Comparison of ENCODE assay signal across 15 cellular contexts in the genomic region with DNA sequence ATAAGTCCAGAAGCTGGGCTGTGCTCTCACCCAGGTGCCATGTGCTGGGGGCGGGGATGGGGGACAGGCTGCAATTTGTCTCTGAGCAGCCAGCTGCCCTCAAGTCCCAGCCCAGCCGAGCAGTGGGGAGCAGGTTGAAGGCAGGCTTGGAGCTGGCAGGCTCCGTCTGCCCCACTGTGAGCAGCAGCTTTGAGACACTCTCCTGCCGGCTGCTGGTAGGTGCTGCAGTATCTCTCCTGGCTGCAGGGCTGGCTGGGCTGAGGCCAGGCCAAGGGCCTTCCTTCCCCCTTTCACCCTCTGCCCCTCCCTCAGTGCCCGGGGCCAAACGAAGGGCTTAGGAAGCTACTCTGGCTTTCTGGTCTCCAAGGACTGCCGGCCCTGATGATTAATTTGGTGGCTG. TPM values are rescaled to one million over a fixed set of nuclear protein-coding genes. Genes with fewer than 3 reads are reported as not detected.
DNase-seq lines count a peak whose midpoint lies in the region; ATAC-seq, FAIRE-seq and TF ChIP-seq lines count a peak whose summit lies in the region.
"Not testable (repeated sequence)": the region's sequence is repeated elsewhere in the genome, so short reads cannot be mapped to it uniquely, and the experiment has no call there.
"Had no signal": no experiment of that assay in that cellular context is flagged by ENCODE, and none has a peak within 500 bp of the region (broad histone marks: within the 10 kb centered on the region; RNA-seq: fewer than 3 reads in every experiment).

No MANE protein-coding gene starts in this region.

- not testable (repeated sequence) for H3K27me3 Mint-ChIP-seq in WTC11 (ENCODE audit: low read depth); natural killer cell (ENCODE audit: low read depth in 2 of 2); stimulated activated naive B cell treated with anti-CD40 and anti-IgM and Interleukin-4, amounts not matched to agents 10 μg/mL and 1 μg/mL and 100 μg/mL, for 72 hours

- CTCF ChIA-PET in A549 (lab: Yijun Ruan, JAX); PC-3 (lab: Charles Lee); WTC11 (lab: Charles Lee); K562 (lab: Yijun Ruan, JAX; ENCODE audit: low intra/inter-chr PET ratio): not testable (repeated sequence)

- H3K9me3 ChIP-seq in A549; PC-3 (ENCODE audit: low read length); K562 (replicated peaks; ENCODE audit: control insufficient read depth, insufficient read depth, low read depth, low read length); heart right ventricle: not testable (repeated sequence)

- H3K9me2 ChIP-seq in PC-3 (replicated peaks; ENCODE audit: low read length), result not testable (repeated sequence)

- H4K20me1 ChIP-seq in PC-3 (ENCODE audit: low read length); K562 (replicated peaks; ENCODE audit: control insufficient read depth, insufficient read depth, low read length): not testable (repeated sequence)

- not testable (repeated sequence) for H3K4me2 ChIP-seq in A549; PC-3 (ENCODE audit: low read length); K562 (ENCODE audit: insufficient read depth, low read length)

- intact Hi-C loops in PC-3 (cut with micrococcal nuclease); K562 (cut with micrococcal nuclease); Right ventricle myocardium inferior (cut with DNase I); heart right ventricle (cut with DNase I); natural killer cell (cut with micrococcal nuclease): not testable (repeated sequence)

- TF ChIP-seq RAD21 in A549 (conservative IDR thresholded peaks at IDR 0.05 in 1 of 2, IDR thresholded peaks at IDR 0.05 in 1 of 2); K562 (CRISPR knock-in tag; conservative IDR thresholded peaks at IDR 0.05 in 1 of 2, IDR thresholded peaks at IDR 0.05 in 1 of 2): not testable (repeated sequence)

- not testable (repeated sequence) for H3K4me1 Mint-ChIP-seq in WTC11; natural killer cell; stimulated activated naive B cell treated with anti-CD40 and anti-IgM and Interleukin-4, amounts not matched to agents 10 μg/mL and 1 μg/mL and 100 μg/mL, for 72 hours

- not testable (repeated sequence) for TF ChIP-seq EP300 in A549 (IDR thresholded peaks at IDR 0.05); K562 (IDR thresholded peaks at IDR 0.05; ENCODE audit: low read length)

- not testable (repeated sequence) for H3K4me3 ChIP-seq in A549; PC-3 (ENCODE audit: low read length); K562; heart right ventricle

- not testable (repeated sequence) for H3K36me3 Mint-ChIP-seq in WTC11; natural killer cell; stimulated activated naive B cell treated with anti-CD40 and anti-IgM and Interleukin-4, amounts not matched to agents 10 μg/mL and 1 μg/mL and 100 μg/mL, for 72 hours

- BruUV-seq in PC-3 (replicated peaks; lab: Mats Ljungman, UMichigan); K562 (replicated peaks; lab: Mats Ljungman, UMichigan): not testable (repeated sequence)

- TF ChIP-seq CTCF in A549 (IDR thresholded peaks at IDR 0.05); PC-3 (conservative IDR thresholded peaks at IDR 0.05; ENCODE audit: low read depth, low read length); WTC11 (IDR thresholded peaks at IDR 0.05); K562 (IDR thresholded peaks at IDR 0.05 in 2 of 3, conservative IDR thresholded peaks at IDR 0.05 in 1 of 3; ENCODE audit: insufficient read depth in 2 of 3, low read depth in 1 of 3, low read length in 3 of 3); heart right ventricle (IDR thresholded peaks at IDR 0.05); natural killer cell (IDR thresholded peaks at IDR 0.05): not testable (repeated sequence)

- POLR2A ChIA-PET in A549 (lab: Yijun Ruan, JAX); PC-3 (lab: Charles Lee; ENCODE audit: unreplicated experiment); WTC11 (lab: Charles Lee); K562 (lab: Yijun Ruan, JAX): not testable (repeated sequence)

- not testable (repeated sequence) for TF ChIP-seq POLR2A in A549 (IDR thresholded peaks at IDR 0.05; ENCODE audit: low read length); K562 (conservative IDR thresholded peaks at IDR 0.05)

- H3K36me3 ChIP-seq in PC-3 (ENCODE audit: low read depth, low read length); K562 (ENCODE audit: control insufficient read depth, insufficient read depth, low read length); heart right ventricle: not testable (repeated sequence)

- H3K79me2 ChIP-seq in PC-3 (ENCODE audit: low read length); K562 (ENCODE audit: control insufficient read depth, insufficient read depth, low read length): not testable (repeated sequence)

- H3K9me1 ChIP-seq in K562 (ENCODE audit: control insufficient read depth, insufficient read depth, low read length), result not testable (repeated sequence)

- not testable (repeated sequence) for H3F3A ChIP-seq in PC-3 (ENCODE audit: low read length, unreplicated experiment)

- DNase-seq in A549 (ENCODE audit: low read depth in 1 of 2, low spot score in 1 of 2); PC-3; WTC11 (ENCODE audit: low spot score); K562 (ENCODE audit: extremely low read depth in 1 of 4, low spot score in 3 of 4); Right ventricle myocardium inferior (ENCODE audit: missing footprints); heart right ventricle; natural killer cell; stimulated activated naive B cell treated with anti-CD40 and anti-IgM and Interleukin-4, amounts not matched to agents 10 μg/mL and 1 μg/mL and 100 μg/mL, for 72 hours: not testable (repeated sequence)

- no CpG with 5 or more reads among the region's 7 CpGs for WGBS in A549 (ENCODE audit: missing lambda C conversion rate)
- WGBS in K562 (ENCODE audit: insufficient coverage, low coverage, missing lambda C conversion rate), result no CpG with 5 or more reads among the region's 7 CpGs
- WGBS in heart right ventricle, 2 donors, result no CpG with 5 or more reads among the region's 7 CpGs

- H3K27me3 ChIP-seq in PC-3 (ENCODE audit: low read length); K562 (ENCODE audit: control insufficient read depth in 2 of 2, insufficient read depth in 2 of 2, low read length in 2 of 2); heart right ventricle: not testable (repeated sequence)

- H3K9me3 Mint-ChIP-seq in WTC11; natural killer cell; stimulated activated naive B cell treated with anti-CD40 and anti-IgM and Interleukin-4, amounts not matched to agents 10 μg/mL and 1 μg/mL and 100 μg/mL, for 72 hours: not testable (repeated sequence)

- in situ Hi-C loops in K562 (cut with MboI), result not testable (repeated sequence)

- not testable (repeated sequence) for H3K4me1 ChIP-seq in A549; PC-3 (ENCODE audit: insufficient read depth, low read length); K562 (replicated peaks in 1 of 2; ENCODE audit: control insufficient read depth in 2 of 2, insufficient read depth in 2 of 2, low read length in 2 of 2); heart right ventricle

- not testable (repeated sequence) for H3K27ac Mint-ChIP-seq in WTC11; natural killer cell; stimulated activated naive B cell treated with anti-CD40 and anti-IgM and Interleukin-4, amounts not matched to agents 10 μg/mL and 1 μg/mL and 100 μg/mL, for 72 hours

- not testable (repeated sequence) for H3K27ac ChIP-seq in A549; PC-3 (ENCODE audit: low read length); K562 (ENCODE audit: extremely low read depth, low read depth, low read length); heart right ventricle

- FAIRE-seq in A549 (lab: Jason Lieb, UNC); K562 (lab: Jason Lieb, UNC): not testable (repeated sequence)

- H2AFZ ChIP-seq in PC-3 (ENCODE audit: low read length); K562 (ENCODE audit: low read depth, low read length): not testable (repeated sequence)

- not testable (repeated sequence) for H3K9ac ChIP-seq in PC-3 (ENCODE audit: low read length); K562 (ENCODE audit: insufficient read depth in 1 of 2, low read depth in 2 of 2, low read length in 2 of 2)

- peak; percentile 58 to 73 for ATAC-seq in A549
- peak; percentile 46 for ATAC-seq in PC-3
- ATAC-seq in WTC11, result peak; percentile 94
- peak; percentile 56; the same call in 2 of the 3 replicates for ATAC-seq in K562
- ATAC-seq in Right ventricle myocardium inferior, result peak; percentile 42
- ATAC-seq in heart right ventricle, result peak in 6 of 8 donors; percentile 11 to 53 (median 42)
- ATAC-seq in natural killer cell, result peak in 2 of 3 donors; percentile 29 to 43
- peak; percentile 16 to 20 for ATAC-seq in stimulated activated naive B cell treated with anti-CD40 and anti-IgM and Interleukin-4, amounts not matched to agents 10 μg/mL and 1 μg/mL and 100 μg/mL, for 72 hours (replicated peaks)

- not testable (repeated sequence) for H3K4me3 Mint-ChIP-seq in WTC11; natural killer cell; stimulated activated naive B cell treated with anti-CD40 and anti-IgM and Interleukin-4, amounts not matched to agents 10 μg/mL and 1 μg/mL and 100 μg/mL, for 72 hours

RNA-seq across cellular contexts. Expression of a gene that starts 50.6 kb away (rescaled TPM):
- polyA plus RNA-seq in A549 (2011; rRNA removed) (1.4 and 1.8 TPM in 2 replicates), A549 (2017; fragmentation: RNase III; extraction: RNeasy Plus Mini Kit Qiagen cat#74134 plus additional on column Dnase treatment) (0.96 to 2.1 TPM (median 1.3 TPM) in 3 replicates), K562 (2011; rRNA removed) (not detected in 2 replicates), K562 (2014; fragmentation: Illumina TruSeq; extraction: Trizol) (not detected in 2 replicates), K562 (2014; fragmentation: Nextera tagmentation; extraction: Ambion mirVana) (not detected), K562 (2014; rRNA removed) (not detected in 2 replicates), heart right ventricle (under 1 TPM; 0.04 to 0.51 TPM)
- polyA plus RNA-seq in A549 (2012; cell fraction: cytosol; rRNA removed), result 0.67 and 0.74 TPM in 2 replicates
- 2.3 and 2.4 TPM in 2 replicates for polyA plus RNA-seq in A549 (2012; cell fraction: nucleus; rRNA removed)
- 1.1 and 1.2 TPM in 2 replicates for polyA minus RNA-seq in A549 (2011; rRNA and poly(A)+ RNA removed)
- total RNA-seq in PC-3 (2014; rRNA removed) (0.15 TPM in 1 of 2 replicates, not detected in the other), WTC11 (2021) (0.78 to 1.0 TPM (median 0.92 TPM) in 3 replicates), K562 (2014; rRNA removed) (not detected in 2 replicates), K562 (2014; rRNA removed; fragmentation: Illumina TruSeq; extraction: Trizol) (not detected in 2 replicates), K562 (2015; rRNA removed; fragmentation: Illumina TruSeq; extraction: Trizol) (not detected in 2 replicates), K562 (2021) (not detected in 2 replicates), Right ventricle myocardium inferior (0.65 TPM), heart right ventricle (1 to 10 TPM in 3 of 10 donors, under 1 TPM in 4, not detected in 3; 0.13 to 1.3 (median 0.91) TPM), natural killer cell (1 to 10 TPM; 2.6 to 4.0 (median 3.0) TPM)
- total RNA-seq in K562 (2011; cell fraction: chromatin; rRNA removed; ENCODE audit: low replicate concordance), result not detected in 2 replicates
- not detected in 2 replicates for total RNA-seq in K562 (2011; cell fraction: nucleolus; rRNA removed)
- total RNA-seq in K562 (2011; cell fraction: nucleoplasm; rRNA removed), result not detected in 2 replicates
- polyA plus RNA-seq in K562 (2011; cell fraction: cytosol; rRNA removed), result not detected in 2 replicates
- polyA plus RNA-seq in K562 (2011; cell fraction: nucleus; rRNA removed), result 0.10 and 0.11 TPM in 2 replicates
- 0.06 TPM in 1 of 2 replicates, not detected in the other for polyA plus RNA-seq in K562 (2012)
- not detected in 2 replicates for polyA minus RNA-seq in K562 (2011; rRNA and poly(A)+ RNA removed)
- not detected in 2 replicates for polyA minus RNA-seq in K562 (2011; cell fraction: cytosol; rRNA and poly(A)+ RNA removed)
- not detected in 2 replicates for polyA minus RNA-seq in K562 (2011; cell fraction: nucleus; rRNA and poly(A)+ RNA removed)
- total RNA-seq: CD4-positive, alpha-beta T cell; CD8-positive, alpha-beta memory T cell; GM12878; GM23248; H4; H9 had no signal
- polyA plus RNA-seq: CD14-positive monocyte; CD8-positive, alpha-beta memory T cell; GM12878; GM23248 had no signal

Comparison
In these comparisons a context has a peak if more than half of its experiments do, and no peak if none do; other contexts are left out.
1. ATAC-seq: peak in every context shown above with its lines; median percentile 94 in WTC11; 66 in A549; 56 in K562; 46 in PC-3; 42 in Right ventricle myocardium inferior; 42 in heart right ventricle; 36 in natural killer cell; 18 in stimulated activated naive B cell treated with anti-CD40 and anti-IgM and Interleukin-4, amounts not matched to agents 10 μg/mL and 1 μg/mL and 100 μg/mL, for 72 hours.